Comparison of ENCODE assay signal across 8 cellular contexts in the genomic region with DNA sequence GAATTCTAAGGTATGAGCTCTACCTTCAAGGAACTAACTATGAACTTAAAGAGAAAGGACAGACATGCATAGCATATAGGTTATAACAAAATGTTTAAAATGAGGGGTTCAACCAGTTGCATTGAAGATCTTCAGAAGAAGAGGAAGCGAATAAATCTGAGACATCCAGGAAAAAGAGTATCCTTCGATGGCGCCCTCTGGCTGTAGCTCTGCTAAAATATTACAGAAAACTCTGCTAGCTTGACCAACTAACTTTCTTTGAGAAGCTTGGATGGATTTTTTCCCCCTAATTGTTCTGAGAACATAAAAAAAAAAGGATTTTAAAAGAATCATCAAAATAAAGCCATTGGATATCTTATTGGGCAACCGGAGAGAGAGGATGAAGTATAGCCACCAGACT.
A peak's percentile ranks its signal among the peaks of the same experiment; 100 is the strongest.
DNase-seq lines count a peak whose midpoint lies in the region; ATAC-seq, FAIRE-seq and TF ChIP-seq lines count a peak whose summit lies in the region.

No MANE protein-coding gene starts in this region.

- no peak overlapping the region for H3K4ac ChIP-seq in IMR-90 (ENCODE audit: low read depth, low read length)

- 0 out of 2 replicates have a peak overlapping the region, but pooled peaks have one; percentile 35 for H2BK20ac ChIP-seq in IMR-90 (ENCODE audit: low read depth, low read length)

- no peak for FAIRE-seq in astrocyte (lab: Jason Lieb, UNC)

- H2AK9ac ChIP-seq in IMR-90 (replicated peaks; ENCODE audit: low read depth, low read length, poor library complexity): no peak overlapping the region

- no peak overlapping the region; the same call in 1 of the 2 replicates for H2BK120ac ChIP-seq in IMR-90 (ENCODE audit: low read depth, low read length)

- no peak overlapping the region for H3K23ac ChIP-seq in IMR-90 (ENCODE audit: low read depth, low read length)

- WGBS in IMR-90 (ENCODE audit: extremely low coverage in 2 of 2, insufficient read length in 1 of 2), 2 experiments: 90% methylated on average over 1 of the region's 4 CpGs; no CpG with 5 or more reads in 1 of the 2 experiments

- no peak overlapping the region for H3K4me3 ChIP-seq in IMR-90 (ENCODE audit: insufficient read depth, low read depth, low read length)
- H3K4me3 ChIP-seq in astrocyte (ENCODE audit: insufficient read depth, low read depth, low read length): no peak overlapping the region
- H3K4me3 ChIP-seq in lower lobe of right lung: no peak overlapping the region

- no peak overlapping the region for H2BK5ac ChIP-seq in IMR-90 (ENCODE audit: low read depth, low read length, poor library complexity, severe bottlenecking)

- H2AFZ ChIP-seq in IMR-90 (replicated peaks; ENCODE audit: low read length, poor library complexity) (no peak overlapping the region), astrocyte (ENCODE audit: low read depth, low read length) (no peak overlapping the region)

- H3K36me3 Mint-ChIP-seq in CD14-positive monocyte: no peaks in the 10 kb centered on the region
- no peaks in the 10 kb centered on the region for H3K36me3 Mint-ChIP-seq in astrocyte (ENCODE audit: low read depth, unreplicated experiment)
- no peaks in the 10 kb centered on the region for H3K36me3 Mint-ChIP-seq in activated naive CD4-positive, alpha-beta T cell treated with anti-CD3 and anti-CD28 coated beads, Interleukin-2, amount 10 ng/mL, durations not matched to agents 7 days and 5 days

- no peak for TF ChIP-seq POLR2A in IMR-90 (IDR thresholded peaks at IDR 0.05; ENCODE audit: low read depth, low read length)

- H3K27me3 ChIP-seq in IMR-90 (ENCODE audit: control insufficient read depth, insufficient read depth, low read length): no peaks in the 10 kb centered on the region
- H3K27me3 ChIP-seq in astrocyte (ENCODE audit: insufficient read depth, low read length): no peaks in the 10 kb centered on the region
- no peaks in the 10 kb centered on the region for H3K27me3 ChIP-seq in lower lobe of right lung (ENCODE audit: low read depth)

- TF ChIP-seq CTCF in CD14-positive monocyte (IDR thresholded peaks at IDR 0.05): peak; percentile 16
- TF ChIP-seq CTCF in IMR-90 (conservative IDR thresholded peaks at IDR 0.05; ENCODE audit: low read depth, low read length): peak; percentile 53
- TF ChIP-seq CTCF in astrocyte (IDR thresholded peaks at IDR 0.05; ENCODE audit: insufficient read depth, low read depth, low read length): peak; percentile 51
- peak; percentile 35 for TF ChIP-seq CTCF in lower lobe of right lung (IDR thresholded peaks at IDR 0.05)

- no peaks in the 10 kb centered on the region for H3K9me1 ChIP-seq in IMR-90 (ENCODE audit: insufficient read depth, low read length)

- H3K27ac ChIP-seq in IMR-90 (ENCODE audit: insufficient read depth, low read length): no peak overlapping the region
- no peak overlapping the region for H3K27ac ChIP-seq in astrocyte (ENCODE audit: low read depth, low read length)
- no peak overlapping the region for H3K27ac ChIP-seq in lower lobe of right lung

- in situ Hi-C loops in IMR-90 (cut with MboI; ENCODE audit: low sequenced_read_pairs): loop anchor here (10.0 to 25.0 kb wide), 3 partner anchors 226 to 674 kb away; no protein-coding TSS in a partner anchor

- H3K27me3 Mint-ChIP-seq in CD14-positive monocyte (ENCODE audit: low read depth in 3 of 3) (peaks cover 0 to 2% (median 1%) of the 10 kb centered on the region in 3 donors), astrocyte (ENCODE audit: low read depth, unreplicated experiment) (no peaks in the 10 kb centered on the region)
- no peaks in the 10 kb centered on the region for H3K27me3 Mint-ChIP-seq in activated naive CD4-positive, alpha-beta T cell treated with anti-CD3 and anti-CD28 coated beads, Interleukin-2, amount 10 ng/mL, durations not matched to agents 7 days and 5 days

- no peak for ATAC-seq in IMR-90 (ENCODE audit: low read depth)
- ATAC-seq in lower lobe of right lung: no peak
- no peak for ATAC-seq in GM18867 (IDR thresholded peaks at IDR 0.05; ENCODE audit: unreplicated experiment)

- H3K36me3 ChIP-seq in IMR-90 (ENCODE audit: control insufficient read depth, insufficient read depth, low read length) (no peaks in the 10 kb centered on the region), astrocyte (ENCODE audit: insufficient read depth, low read length) (no peaks in the 10 kb centered on the region), lower lobe of right lung (no peaks in the 10 kb centered on the region)

- H3K79me1 ChIP-seq in IMR-90 (ENCODE audit: low read depth in 1 of 2, low read length in 2 of 2): no peaks in the 10 kb centered on the region

- peak overlapping the region; percentile 35; the same call in 1 of the 3 replicates for H2BK15ac ChIP-seq in IMR-90 (ENCODE audit: low read depth, low read length)

- H3K4me2 ChIP-seq in IMR-90 (ENCODE audit: low read depth, low read length) (no peak overlapping the region), astrocyte (ENCODE audit: low read length) (no peak overlapping the region)

- H3K9me3 ChIP-seq in IMR-90 (ENCODE audit: control insufficient read depth, insufficient read depth, low read length): no peaks in the 10 kb centered on the region
- H3K9me3 ChIP-seq in astrocyte (ENCODE audit: insufficient read depth, low read depth, low read length): no peaks in the 10 kb centered on the region
- H3K9me3 ChIP-seq in lower lobe of right lung: no peaks in the 10 kb centered on the region

- H3K4me1 ChIP-seq in IMR-90 (ENCODE audit: control insufficient read depth, insufficient read depth, low read length) (no peaks in the 10 kb centered on the region), astrocyte (ENCODE audit: insufficient read depth, low read length) (no peaks in the 10 kb centered on the region), lower lobe of right lung (no peaks in the 10 kb centered on the region)

- no peaks in the 10 kb centered on the region for H4K20me1 ChIP-seq in IMR-90 (ENCODE audit: insufficient read depth, low read length)
- H4K20me1 ChIP-seq in astrocyte (ENCODE audit: insufficient read depth, low read length): no peaks in the 10 kb centered on the region

- no peak overlapping the region; the same call in 1 of the 2 replicates for H3K14ac ChIP-seq in IMR-90 (replicated peaks; ENCODE audit: low read depth, low read length)

- TF ChIP-seq RAD21 in IMR-90 (IDR thresholded peaks at IDR 0.05; ENCODE audit: low read length): peak; percentile 63

- H4K8ac ChIP-seq in IMR-90 (ENCODE audit: low read depth in 2 of 2, low read length in 2 of 2): no peak overlapping the region

- no peaks in the 10 kb centered on the region for H3K4me1 Mint-ChIP-seq in CD14-positive monocyte
- H3K4me1 Mint-ChIP-seq in astrocyte (ENCODE audit: low read depth, unreplicated experiment): peaks cover 3% of the 10 kb centered on the region
- H3K4me1 Mint-ChIP-seq in activated naive CD4-positive, alpha-beta T cell treated with anti-CD3 and anti-CD28 coated beads, Interleukin-2, amount 10 ng/mL, durations not matched to agents 7 days and 5 days: no peaks in the 10 kb centered on the region

- no peak overlapping the region for H2AK5ac ChIP-seq in IMR-90 (ENCODE audit: low read depth, low read length)

- H3K27ac Mint-ChIP-seq in CD14-positive monocyte (no peak overlapping the region), astrocyte (ENCODE audit: unreplicated experiment) (no peak overlapping the region)
- H3K27ac Mint-ChIP-seq in activated naive CD4-positive, alpha-beta T cell treated with anti-CD3 and anti-CD28 coated beads, Interleukin-2, amount 10 ng/mL, durations not matched to agents 7 days and 5 days: no peak overlapping the region

- dilution Hi-C loops in IMR-90 (cut with HindIII; ENCODE audit: low sequenced_read_pairs, unreplicated experiment): no loop called here

- CTCF ChIA-PET in IMR-90 (lab: Yijun Ruan, JAX): interaction anchor here (0.6 to 2.4 kb wide), 9 partner anchors 13 to 694 kb away, joined by 3 to 15 read pairs (median 4); no protein-coding TSS in a partner anchor
- CTCF ChIA-PET in activated naive CD4-positive, alpha-beta T cell treated with anti-CD3 and anti-CD28 coated beads, Interleukin-2, amount 10 ng/mL, durations not matched to agents 7 days and 5 days (lab: Charles Lee): interaction anchor here (0.7 kb wide), 2 partner anchors 10 to 12 kb away, joined by 3 read pairs; no protein-coding TSS in a partner anchor

- H3K56ac ChIP-seq in IMR-90 (ENCODE audit: extremely low read depth, insufficient read depth, low read length): no peak overlapping the region

- no peaks in the 10 kb centered on the region for H3K79me2 ChIP-seq in astrocyte (ENCODE audit: insufficient read depth, low read length)

- BruUV-seq in IMR-90 (replicated peaks; lab: Mats Ljungman, UMichigan): no TSS peak

- H3K4me3 Mint-ChIP-seq in CD14-positive monocyte (no peak overlapping the region), astrocyte (ENCODE audit: unreplicated experiment) (no peak overlapping the region)
- H3K4me3 Mint-ChIP-seq in activated naive CD4-positive, alpha-beta T cell treated with anti-CD3 and anti-CD28 coated beads, Interleukin-2, amount 10 ng/mL, durations not matched to agents 7 days and 5 days: no peak overlapping the region

- intact Hi-C loops in CD14-positive monocyte (cut with micrococcal nuclease): no loop called here
- intact Hi-C loops in IMR-90 (cut with micrococcal nuclease): loop anchor here (1.0 to 10.0 kb wide), 4 partner anchors 126 to 694 kb away; no protein-coding TSS in a partner anchor
- intact Hi-C loops in lower lobe of right lung (cut with DNase I): no loop called here

- no peak overlapping the region for H4K5ac ChIP-seq in IMR-90 (ENCODE audit: low read depth, low read length)

- no peak overlapping the region for H4K91ac ChIP-seq in IMR-90 (ENCODE audit: insufficient read depth, low read depth, low read length)

- POLR2A ChIA-PET in IMR-90 (lab: Charles Lee; ENCODE audit: unreplicated experiment): no interaction called here

- H3K9me3 Mint-ChIP-seq in CD14-positive monocyte (no peaks in the 10 kb centered on the region), astrocyte (ENCODE audit: unreplicated experiment) (no peaks in the 10 kb centered on the region)
- peaks cover 4% of the 10 kb centered on the region for H3K9me3 Mint-ChIP-seq in activated naive CD4-positive, alpha-beta T cell treated with anti-CD3 and anti-CD28 coated beads, Interleukin-2, amount 10 ng/mL, durations not matched to agents 7 days and 5 days

- H3K9ac ChIP-seq in IMR-90 (ENCODE audit: low read depth, low read length): no peak overlapping the region
- no peak overlapping the region for H3K9ac ChIP-seq in astrocyte (ENCODE audit: low read length)

- DNase-seq in CD14-positive monocyte (ENCODE audit: low spot score) (no peak), IMR-90 (peak; percentile 43), astrocyte (ENCODE audit: low read depth) (no peak), lower lobe of right lung (no peak), DMS153 treated with DMSO at 0.1 percent for 48 hours (lab: John Stamatoyannopoulos, UW; ENCODE audit: unreplicated experiment) (no peak), NCI-H2029 (lab: John Stamatoyannopoulos, UW) (no peak)
- DNase-seq in activated naive CD4-positive, alpha-beta T cell treated with anti-CD3 and anti-CD28 coated beads, Interleukin-2, amount 10 ng/mL, durations not matched to agents 7 days and 5 days: no peak

- H3K18ac ChIP-seq in IMR-90 (ENCODE audit: low read depth, low read length): no peak overlapping the region

TF ChIP-seq in IMR-90, 13 proteins besides CTCF, POLR2A, EP300 and RAD21:
- TF ChIP-seq CEBPB (IDR thresholded peaks at IDR 0.05; ENCODE audit: low read depth, low read length): no peak
- TF ChIP-seq SMC3 (IDR thresholded peaks at IDR 0.05; ENCODE audit: low read depth, low read length): peak; percentile 79
TF ChIP-seq in IMR-90: peak in this region for 1.
